9 cellular contexts compared by ENCODE assay signal in the genomic region with DNA sequence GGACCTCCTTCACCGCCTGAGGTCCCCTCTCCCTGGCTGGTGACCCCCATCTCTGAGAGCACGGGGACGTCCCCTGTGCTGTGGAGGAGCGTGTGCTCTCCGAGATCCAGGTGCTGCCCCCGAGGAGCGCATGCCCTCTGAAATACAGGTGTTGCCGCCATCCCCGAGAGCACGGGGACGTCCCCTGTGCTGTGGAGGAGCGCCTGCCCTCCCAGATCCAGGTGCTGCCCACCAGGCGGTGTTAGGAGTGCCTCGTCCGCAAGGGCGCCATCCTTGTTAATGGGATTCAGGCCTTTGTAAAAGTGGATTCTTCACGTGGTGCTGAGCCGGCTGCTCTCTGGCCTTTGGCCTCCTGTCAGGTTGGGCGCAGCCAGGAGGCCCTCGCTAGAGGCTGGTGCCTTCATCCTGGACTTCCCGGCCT. TPM values are rescaled to one million over a fixed set of nuclear protein-coding genes. Genes with fewer than 3 reads are reported as not detected.
A peak's percentile ranks its signal among the peaks of the same experiment; 100 is the strongest.
DNase-seq lines count a peak whose midpoint lies in the region; ATAC-seq, FAIRE-seq and TF ChIP-seq lines count a peak whose summit lies in the region.
"Had no signal": no experiment of that assay in that cellular context is flagged by ENCODE, and none has a peak within 500 bp of the region (broad histone marks: within the 10 kb centered on the region; RNA-seq: fewer than 3 reads in every experiment).

No MANE protein-coding gene starts in this region.

- no peak overlapping the region for H2AFZ ChIP-seq in PC-9

- H3K4me2 ChIP-seq in PC-9: no peak overlapping the region

- POLR2A ChIA-PET in PC-9 (lab: Charles Lee; ENCODE audit: unreplicated experiment): no interaction called here

- H3K79me2 ChIP-seq in PC-9 (ENCODE audit: low read depth): no peaks in the 10 kb centered on the region

- H3K9me3 ChIP-seq in esophagus squamous epithelium (no peaks in the 10 kb centered on the region), small intestine (ENCODE audit: control insufficient read depth, low read depth) (no peaks in the 10 kb centered on the region), adrenal gland (replicated peaks in 1 of 3) (no peaks in the 10 kb centered on the region), PC-9 (ENCODE audit: insufficient read depth, low read depth) (no peaks in the 10 kb centered on the region)

- peak; percentile 40 for DNase-seq in NCI-H2171 treated with DMSO at 0.1 percent for 48 hours (lab: John Stamatoyannopoulos, UW)
- no peak for DNase-seq in NCI-H2171 (lab: John Stamatoyannopoulos, UW)
- no peak for DNase-seq in esophagus squamous epithelium (lab: John Stamatoyannopoulos, UW)
- peak; percentile 27 for DNase-seq in small intestine
- DNase-seq in adrenal gland: no peak
- DNase-seq in RKO (ENCODE audit: low spot score): no peak
- no peak for DNase-seq in PC-9

- intact Hi-C loops in esophagus squamous epithelium (cut with DNase I): loop anchor here (10.0 kb wide), 1 partner anchor 250 kb away; no protein-coding TSS in a partner anchor
- intact Hi-C loops in adrenal gland (cut with DNase I): loop anchor here in 1 of 2 donors (10.0 kb wide), 2 partner anchors 60 to 460 kb away; partner anchors contain the start of genes LRCOL1 and P2RX2
- intact Hi-C loops in PC-9 (cut with micrococcal nuclease; ENCODE audit: unreplicated experiment): loop anchor here (1.0 to 10.0 kb wide), 4 partner anchors 188 to 460 kb away; partner anchors contain the start of genes LRCOL1 and P2RX2

- H3K4me3 ChIP-seq in esophagus squamous epithelium (peak overlapping the region in 3 of 4 donors; percentile 19 to 50 (median 27)), small intestine (ENCODE audit: low read depth in 1 of 2, low read length in 2 of 2) (no peak overlapping the region), adrenal gland (no peak overlapping the region), PC-9 (no peak overlapping the region)

- TF ChIP-seq CTCF in esophagus squamous epithelium (IDR thresholded peaks at IDR 0.05) (no peak), adrenal gland (IDR thresholded peaks at IDR 0.05) (no peak), PC-9 (conservative IDR thresholded peaks at IDR 0.05) (no peak)

- peak; percentile 5 for ATAC-seq in HG03159 (IDR thresholded peaks at IDR 0.05; ENCODE audit: unreplicated experiment)

- peaks cover 6 to 9% (median 7%) of the 10 kb centered on the region in 3 donors for H3K4me1 ChIP-seq in esophagus squamous epithelium
- no peaks in the 10 kb centered on the region for H3K4me1 ChIP-seq in small intestine (ENCODE audit: control insufficient read depth in 2 of 2, insufficient read depth in 1 of 2, low read depth in 1 of 2, low read length in 1 of 2)
- peaks cover 0 to 4% of the 10 kb centered on the region in 2 donors for H3K4me1 ChIP-seq in adrenal gland (replicated peaks in 1 of 2)
- no peaks in the 10 kb centered on the region for H3K4me1 ChIP-seq in PC-9 (replicated peaks; ENCODE audit: insufficient read depth)

- CTCF ChIA-PET in PC-9 (lab: Charles Lee): interaction anchor here (0.5 to 1.1 kb wide), 5 partner anchors 26 to 485 kb away, joined by 3 to 12 read pairs (median 4); no protein-coding TSS in a partner anchor

- H3K36me3 ChIP-seq in esophagus squamous epithelium: peaks cover 10 to 27% (median 14%) of the 10 kb centered on the region in 3 donors
- peaks cover 3 to 7% of the 10 kb centered on the region in 2 donors for H3K36me3 ChIP-seq in small intestine (ENCODE audit: control insufficient read depth in 2 of 2, insufficient read depth in 2 of 2, low read length in 2 of 2)
- peaks cover 0 to 7% of the 10 kb centered on the region in 2 donors for H3K36me3 ChIP-seq in adrenal gland (replicated peaks in 1 of 2)
- H3K36me3 ChIP-seq in PC-9 (ENCODE audit: low read depth): peaks cover 18% of the 10 kb centered on the region

- peaks cover 26% of the 10 kb centered on the region for H3F3A ChIP-seq in PC-9 (ENCODE audit: insufficient read depth, low read depth)

- BruUV-seq in PC-9 (replicated peaks; lab: Mats Ljungman, UMichigan): no TSS peak

- H3K27ac ChIP-seq in esophagus squamous epithelium: no peak overlapping the region
- H3K27ac ChIP-seq in small intestine (ENCODE audit: low read depth in 1 of 2, low read length in 1 of 2): no peak overlapping the region
- H3K27ac ChIP-seq in adrenal gland: no peak overlapping the region
- no peak overlapping the region for H3K27ac ChIP-seq in PC-9

- no peak for FAIRE-seq in small intestine (lab: Jason Lieb, UNC)
- FAIRE-seq: HTR-8/SVneo had no signal

- H4K20me1 ChIP-seq in PC-9 (ENCODE audit: insufficient read depth): peaks cover 21% of the 10 kb centered on the region

- H3K27me3 ChIP-seq in esophagus squamous epithelium (no peaks in the 10 kb centered on the region), small intestine (ENCODE audit: control insufficient read depth in 2 of 2, insufficient read depth in 2 of 2, low read length in 2 of 2) (no peaks in the 10 kb centered on the region), adrenal gland (no peaks in the 10 kb centered on the region), PC-9 (ENCODE audit: insufficient read depth, low read depth) (no peaks in the 10 kb centered on the region)

- TF ChIP-seq POLR2A in esophagus squamous epithelium (IDR thresholded peaks at IDR 0.05) (no peak), adrenal gland (IDR thresholded peaks at IDR 0.05) (no peak)

- 48 to 61% methylated on average over 7 to 9 of the region's 21 CpGs for WGBS in esophagus squamous epithelium, 2 donors
- WGBS in small intestine, 3 donors: 17 to 63% (median 45%) methylated on average over 21 of the region's 21 CpGs
- 59 to 81% (median 72%) methylated on average over 9 to 21 of the region's 21 CpGs for WGBS in adrenal gland, 4 donors

- H3K9me2 ChIP-seq in PC-9 (ENCODE audit: insufficient read depth): no peaks in the 10 kb centered on the region

RNA-seq across cellular contexts. Expression of gene NOC4L, which starts 10.1 kb away (rescaled TPM):
- total RNA-seq in esophagus squamous epithelium: 10 to 100 TPM in 3 of 4 donors, 1 to 10 TPM in 1; 9.6 to 12.1 (median 11.1) TPM
- polyA plus RNA-seq in small intestine: 10 to 100 TPM; 24.8 to 32.4 (median 30.3) TPM
- total RNA-seq in adrenal gland: 10 to 100 TPM in 7 of 8 donors, 1 to 10 TPM in 1; 9.2 to 30.9 (median 17.5) TPM
- polyA plus RNA-seq in adrenal gland: 10 to 100 TPM in 2 of 3 donors, 1 to 10 TPM in 1; 4.7 to 51.5 (median 47.7) TPM
- 24.1 and 27.1 TPM in 2 replicates for total RNA-seq in PC-9 (2021)

RNA-seq across cellular contexts. Expression of gene DDX51, which starts 10.2 kb away (rescaled TPM):
- total RNA-seq in esophagus squamous epithelium (10 to 100 TPM in 2 of 4 donors, 1 to 10 TPM in 2; 8.9 to 15.3 (median 11.0) TPM), adrenal gland (10 to 100 TPM; 10.2 to 22.5 (median 14.3) TPM), PC-9 (2021) (16.2 and 19.7 TPM in 2 replicates)
- polyA plus RNA-seq in small intestine (10 to 100 TPM in 1 of 3 donors, 1 to 10 TPM in 2; 5.1 to 17.3 (median 7.0) TPM), adrenal gland (10 to 100 TPM in 2 of 3 donors, 1 to 10 TPM in 1; 7.5 to 64.4 (median 29.9) TPM)

Comparison
In these comparisons a context has a peak if more than half of its experiments do, and no peak if none do; other contexts are left out.
1. DNase-seq: peak in NCI-H2171 treated with DMSO at 0.1 percent for 48 hours (single experiment) and small intestine (single experiment); none in NCI-H2171 (single experiment), esophagus squamous epithelium (single experiment), adrenal gland (0 of 7), RKO (single experiment) and PC-9 (0 of 2).
2. H3K4me3 ChIP-seq: peak in esophagus squamous epithelium (3 of 4); none in small intestine (0 of 2), adrenal gland (0 of 4) and PC-9 (single experiment).